Comparison of ENCODE assay signal across 9 cellular contexts in genomic region chr1:3676581-3677410, GRCh38. TPM values are rescaled to one million over a fixed set of nuclear protein-coding genes. Genes with fewer than 3 reads are reported as not detected.
DNase-seq lines count a peak whose midpoint lies in the region; ATAC-seq and TF ChIP-seq lines count a peak whose summit lies in the region.
"Had no signal": no experiment of that assay in that cellular context is flagged by ENCODE, and none has a peak within 500 bp of the region (broad histone marks: within the 10 kb centered on the region; RNA-seq: fewer than 3 reads in every experiment).

No MANE protein-coding gene starts in this region.

- DNase-seq in activated T-cell treated with anti-CD3 and anti-CD28 coated beads, Interleukin-2, amount 50 U/mL, for 48 hours, result peak; percentile 32 to 39
- DNase-seq in hippocampal formation (lab: John Stamatoyannopoulos, UW), result no peak
- no peak for DNase-seq in substantia nigra (lab: John Stamatoyannopoulos, UW)
- no peak for DNase-seq in NCI-H1694 (lab: John Stamatoyannopoulos, UW)
- no peak for DNase-seq in dermis blood vessel endothelial cell
- DNase-seq: effector CD8-positive, alpha-beta T cell had no signal

- no peak overlapping the region for H3K27ac ChIP-seq in substantia nigra (ENCODE audit: low read depth, low read length, poor library complexity, severe bottlenecking)

- peak; percentile 30; the same call in 1 of the 2 replicates for TF ChIP-seq CTCF in GM12874 (IDR thresholded peaks at IDR 0.05; ENCODE audit: insufficient read depth, low read depth, low read length)

- peak; percentile 54 for ATAC-seq in GM19372 (IDR thresholded peaks at IDR 0.05; ENCODE audit: low read depth, unreplicated experiment)
- peak; percentile 64 for ATAC-seq in HG03103 (IDR thresholded peaks at IDR 0.05; ENCODE audit: low read depth, unreplicated experiment)

RNA-seq across cellular contexts. Expression of gene TP73, which starts 24.5 kb away (rescaled TPM):
- total RNA-seq in dermis blood vessel endothelial cell, result not detected in 2 replicates

RNA-seq across cellular contexts. Expression of gene WRAP73, which starts 26.9 kb away (rescaled TPM):
- total RNA-seq in dermis blood vessel endothelial cell, result 20.4 and 25.6 TPM in 2 replicates

RNA-seq across cellular contexts. Expression of gene TPRG1L, which starts 52.0 kb away (rescaled TPM):
- total RNA-seq in dermis blood vessel endothelial cell, result 29.4 and 32.9 TPM in 2 replicates

Comparison
In these comparisons a context has a peak if more than half of its experiments do, and no peak if none do; other contexts are left out.
1. DNase-seq: peak in activated T-cell treated with anti-CD3 and anti-CD28 coated beads, Interleukin-2, amount 50 U/mL, for 48 hours (2 of 2); none in hippocampal formation (0 of 2), substantia nigra (0 of 49), NCI-H1694 (single experiment) and dermis blood vessel endothelial cell (single experiment).